1 cellular context compared by ENCODE assay signal in genomic region chr2:131112477-131113027, GRCh38.
TF ChIP-seq lines count a peak whose summit lies in the region.

No MANE protein-coding gene starts in this region.

TF ChIP-seq in endothelial cell of umbilical vein, 7 proteins besides CTCF, POLR2A, EP300 and RAD21 (continued from another document):
- TF ChIP-seq FOS (IDR thresholded peaks at IDR 0.05; ENCODE audit: borderline replicate concordance, insufficient read depth, low read length) (no peak), POLR2AphosphoS5 (IDR thresholded peaks at IDR 0.05; ENCODE audit: insufficient read depth, low read depth, low read length) (no peak), GATA2 (IDR thresholded peaks at IDR 0.05; ENCODE audit: insufficient read depth, insufficient read length, low read depth, low read length) (no peak), JUN (IDR thresholded peaks at IDR 0.05; ENCODE audit: borderline replicate concordance, insufficient read depth, insufficient read length, low read depth) (no peak)
